Comparison of ENCODE assay signal across 2 cellular contexts in the genomic region with DNA sequence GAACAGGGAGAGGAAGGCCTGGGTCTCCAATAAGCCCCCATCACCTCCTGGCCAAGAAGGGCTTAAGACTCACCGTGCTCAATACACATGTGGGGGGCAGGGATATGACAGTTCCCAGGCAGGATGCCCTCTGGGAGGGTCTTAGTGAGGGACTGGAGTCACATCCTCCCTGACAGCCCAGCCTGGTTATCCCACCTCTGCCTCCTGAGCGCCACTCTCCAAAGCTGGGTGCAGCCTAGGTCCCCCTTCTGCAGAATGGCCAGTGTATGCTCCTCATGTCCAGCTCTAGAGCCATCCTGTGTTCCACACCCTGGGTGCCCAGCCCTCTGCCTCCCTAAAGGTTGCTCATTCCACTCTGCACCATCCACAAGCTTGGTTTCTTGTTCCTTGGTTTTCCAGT.
TF ChIP-seq lines count a peak whose summit lies in the region.

No MANE protein-coding gene starts in this region.

TF ChIP-seq in A549, 52 proteins besides CTCF, POLR2A, EP300 and RAD21:
- no peak for TF ChIP-seq KDM1A (IDR thresholded peaks at IDR 0.05; ENCODE audit: low read depth)
- TF ChIP-seq NFE2L2 (conservative IDR thresholded peaks at IDR 0.05; ENCODE audit: low read length): no peak
- no peak for TF ChIP-seq PHF8 (IDR thresholded peaks at IDR 0.05; ENCODE audit: borderline replicate concordance, low read depth)
- TF ChIP-seq CEBPB (IDR thresholded peaks at IDR 0.05): no peak
- TF ChIP-seq CBX2 (IDR thresholded peaks at IDR 0.05; ENCODE audit: borderline replicate concordance, low read depth): no peak
- TF ChIP-seq ESRRA (IDR thresholded peaks at IDR 0.05; ENCODE audit: borderline replicate concordance, low read length): no peak
- TF ChIP-seq, protein P1, sequence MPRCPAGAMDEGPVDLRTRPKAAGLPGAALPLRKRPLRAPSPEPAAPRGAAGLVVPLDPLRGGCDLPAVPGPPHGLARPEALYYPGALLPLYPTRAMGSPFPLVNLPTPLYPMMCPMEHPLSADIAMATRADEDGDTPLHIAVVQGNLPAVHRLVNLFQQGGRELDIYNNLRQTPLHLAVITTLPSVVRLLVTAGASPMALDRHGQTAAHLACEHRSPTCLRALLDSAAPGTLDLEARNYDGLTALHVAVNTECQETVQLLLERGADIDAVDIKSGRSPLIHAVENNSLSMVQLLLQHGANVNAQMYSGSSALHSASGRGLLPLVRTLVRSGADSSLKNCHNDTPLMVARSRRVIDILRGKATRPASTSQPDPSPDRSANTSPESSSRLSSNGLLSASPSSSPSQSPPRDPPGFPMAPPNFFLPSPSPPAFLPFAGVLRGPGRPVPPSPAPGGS (IDR thresholded peaks at IDR 0.05): no peak
- no peak for TF ChIP-seq SMC3 (IDR thresholded peaks at IDR 0.05)
- TF ChIP-seq, protein P2, sequence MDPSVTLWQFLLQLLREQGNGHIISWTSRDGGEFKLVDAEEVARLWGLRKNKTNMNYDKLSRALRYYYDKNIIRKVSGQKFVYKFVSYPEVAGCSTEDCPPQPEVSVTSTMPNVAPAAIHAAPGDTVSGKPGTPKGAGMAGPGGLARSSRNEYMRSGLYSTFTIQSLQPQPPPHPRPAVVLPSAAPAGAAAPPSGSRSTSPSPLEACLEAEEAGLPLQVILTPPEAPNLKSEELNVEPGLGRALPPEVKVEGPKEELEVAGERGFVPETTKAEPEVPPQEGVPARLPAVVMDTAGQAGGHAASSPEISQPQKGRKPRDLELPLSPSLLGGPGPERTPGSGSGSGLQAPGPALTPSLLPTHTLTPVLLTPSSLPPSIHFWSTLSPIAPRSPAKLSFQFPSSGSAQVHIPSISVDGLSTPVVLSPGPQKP (IDR thresholded peaks at IDR 0.05; ENCODE audit: low read depth, low read length): no peak
- TF ChIP-seq SREBF2 (IDR thresholded peaks at IDR 0.05): no peak
- no peak for TF ChIP-seq HOXA7 (CRISPR knock-in tag; IDR thresholded peaks at IDR 0.05)
- TF ChIP-seq MAZ (IDR thresholded peaks at IDR 0.05; ENCODE audit: borderline replicate concordance, low read depth, low read length): no peak
- TF ChIP-seq TP53 (CRISPR knock-in tag; IDR thresholded peaks at IDR 0.05): no peak
- no peak for TF ChIP-seq CHD2 (IDR thresholded peaks at IDR 0.05; ENCODE audit: low read length, partially characterized antibody)
- no peak for TF ChIP-seq RFX5 (IDR thresholded peaks at IDR 0.05)
- TF ChIP-seq JUN (IDR thresholded peaks at IDR 0.05): no peak

TF ChIP-seq in GM23338, 12 proteins besides CTCF, POLR2A, EP300 and RAD21:
- no peak for TF ChIP-seq POLR2AphosphoS5 (IDR thresholded peaks at IDR 0.05; ENCODE audit: low read depth)
